In genomic region chr14:43697003-43697402, GRCh38 we compare ENCODE assay signal across 22 cellular contexts.
DNase-seq lines count a peak whose midpoint lies in the region; ATAC-seq and TF ChIP-seq lines count a peak whose summit lies in the region.
"Had no signal": no experiment of that assay in that cellular context is flagged by ENCODE, and none has a peak within 500 bp of the region (broad histone marks: within the 10 kb centered on the region; RNA-seq: fewer than 3 reads in every experiment).

No MANE protein-coding gene starts in this region.

- no peaks in the 10 kb centered on the region for H3K27me3 Mint-ChIP-seq in H9 (ENCODE audit: low read depth)
- no peaks in the 10 kb centered on the region for H3K27me3 Mint-ChIP-seq in endothelial cell (ENCODE audit: unreplicated experiment)
- H3K27me3 Mint-ChIP-seq: CD8-positive, alpha-beta memory T cell had no signal

- H4K8ac ChIP-seq in H9 (replicated peaks; ENCODE audit: insufficient read length, low read depth, low read length): no peak overlapping the region

- H3F3A ChIP-seq in Loucy (ENCODE audit: low read depth): no peaks in the 10 kb centered on the region

- no peak overlapping the region for H3K4me3 ChIP-seq in Loucy (ENCODE audit: low read length, poor library complexity, severe bottlenecking)

- TF ChIP-seq CTCF in 22Rv1 (IDR thresholded peaks at IDR 0.05): peak; percentile 23; the same call in 1 of the 2 replicates
- TF ChIP-seq CTCF in H9 (conservative IDR thresholded peaks at IDR 0.05): peak; percentile 45; the same call in 2 of the 3 replicates
- 0 out of 2 replicates have a peak, but pooled peaks have one; percentile 24 for TF ChIP-seq CTCF in Loucy (conservative IDR thresholded peaks at IDR 0.05; ENCODE audit: low read length)
- TF ChIP-seq CTCF in endothelial cell (IDR thresholded peaks at IDR 0.05; ENCODE audit: unreplicated experiment): peak; percentile 42

- no peak overlapping the region for H2BK12ac ChIP-seq in H9 (ENCODE audit: insufficient read length, low read depth, low read length)

- no peaks in the 10 kb centered on the region for H3K23me2 ChIP-seq in H9 (ENCODE audit: insufficient read length, low read depth, low read length, poor library complexity, severe bottlenecking)

- no peak for ATAC-seq in GM21423 (IDR thresholded peaks at IDR 0.05; ENCODE audit: unreplicated experiment)

- H3K9me3 ChIP-seq in H9 (ENCODE audit: control insufficient read depth, low read depth, low read length) (no peaks in the 10 kb centered on the region), Loucy (ENCODE audit: insufficient read depth, low read depth, low read length) (no peaks in the 10 kb centered on the region)

- H3K4ac ChIP-seq in H9 (ENCODE audit: low read depth, low read length): no peak overlapping the region

- H3K4me2 ChIP-seq in H9 (ENCODE audit: insufficient read depth, insufficient read length, low read length): no peak overlapping the region
- H3K4me2 ChIP-seq in Loucy (ENCODE audit: low read depth, low read length, poor library complexity, severe bottlenecking): no peak overlapping the region

- peaks cover 5 to 12% of the 10 kb centered on the region in 2 experiments; a peak in 4 of 5 replicates for H3K9me3 Mint-ChIP-seq in H9
- H3K9me3 Mint-ChIP-seq in endothelial cell (ENCODE audit: unreplicated experiment): no peaks in the 10 kb centered on the region

- H3K9ac ChIP-seq in H9 (ENCODE audit: extremely low read depth, insufficient read length, low read length) (no peak overlapping the region), Loucy (ENCODE audit: low read depth, low read length, poor library complexity, severe bottlenecking) (no peak overlapping the region)

- no peak overlapping the region for H3T11ph ChIP-seq in H9 (ENCODE audit: low read length)

- H3K79me1 ChIP-seq in H9 (ENCODE audit: insufficient read depth, low read depth, low read length, poor library complexity, severe bottlenecking): no peaks in the 10 kb centered on the region

- no peak overlapping the region for H4K5ac ChIP-seq in H9 (ENCODE audit: insufficient read length, low read depth, low read length)

- no peaks in the 10 kb centered on the region for H3K4me1 ChIP-seq in H9 (ENCODE audit: insufficient read depth, low read length)
- no peaks in the 10 kb centered on the region for H3K4me1 ChIP-seq in Loucy (ENCODE audit: insufficient read depth, low read length, poor library complexity, severe bottlenecking)

- H2AK5ac ChIP-seq in H9 (ENCODE audit: insufficient read length, low read length): no peak overlapping the region

- H3K79me2 ChIP-seq in H9 (ENCODE audit: insufficient read depth, low read length): no peaks in the 10 kb centered on the region
- H3K79me2 ChIP-seq in Loucy (ENCODE audit: insufficient read depth, low read length): no peaks in the 10 kb centered on the region

- H4K91ac ChIP-seq in H9 (ENCODE audit: insufficient read length, low read depth, low read length): no peak overlapping the region

- H3K36me3 Mint-ChIP-seq in H9 (ENCODE audit: insufficient read depth in 1 of 3, low read depth in 3 of 3) (peaks cover 3 to 10% (median 4%) of the 10 kb centered on the region in 3 experiments; a peak in 6 of 7 replicates), endothelial cell (ENCODE audit: low read depth, unreplicated experiment) (no peaks in the 10 kb centered on the region)
- H3K36me3 Mint-ChIP-seq: CD8-positive, alpha-beta memory T cell had no signal

- H3K36me3 ChIP-seq in Loucy (ENCODE audit: insufficient read depth, low read length): no peaks in the 10 kb centered on the region

- H3K27ac Mint-ChIP-seq in H9 (no peak overlapping the region), endothelial cell (ENCODE audit: unreplicated experiment) (no peak overlapping the region)
- H3K27ac Mint-ChIP-seq: CD8-positive, alpha-beta memory T cell had no signal

- no peak overlapping the region for H3K14ac ChIP-seq in H9 (ENCODE audit: insufficient read depth, low read length)

- H3K27ac ChIP-seq in 22Rv1 (no peak overlapping the region), H9 (ENCODE audit: insufficient read length, low read depth, low read length) (no peak overlapping the region)

- no peak overlapping the region for H2BK5ac ChIP-seq in H9 (ENCODE audit: insufficient read length, low read length)

- no peaks in the 10 kb centered on the region for H3K9me2 ChIP-seq in Loucy (replicated peaks; ENCODE audit: low read depth, low read length)

- no peak overlapping the region for H3K23ac ChIP-seq in H9 (ENCODE audit: insufficient read length, low read depth, low read length)

- no CpG with 5 or more reads among the region's 1 CpG for WGBS in H9 (ENCODE audit: extremely low coverage, insufficient read length, low lambda C conversion rate)

- H4K20me1 ChIP-seq in H9 (ENCODE audit: control insufficient read depth, insufficient read depth, insufficient read length) (no peaks in the 10 kb centered on the region), Loucy (ENCODE audit: insufficient read depth, low read length, poor library complexity, severe bottlenecking) (no peaks in the 10 kb centered on the region)

- H3K56ac ChIP-seq in H9 (ENCODE audit: insufficient read length, low read depth, low read length): no peak overlapping the region

- H3K4me3 Mint-ChIP-seq in H9: no peak overlapping the region
- H3K4me3 Mint-ChIP-seq in endothelial cell (ENCODE audit: unreplicated experiment): no peak overlapping the region
- H3K4me3 Mint-ChIP-seq: CD8-positive, alpha-beta memory T cell had no signal

- no peaks in the 10 kb centered on the region for H3K4me1 Mint-ChIP-seq in H9
- H3K4me1 Mint-ChIP-seq in endothelial cell (ENCODE audit: unreplicated experiment): no peaks in the 10 kb centered on the region
- H3K4me1 Mint-ChIP-seq: CD8-positive, alpha-beta memory T cell had no signal

- H3K27me3 ChIP-seq in H9 (ENCODE audit: insufficient read depth, low read length) (no peaks in the 10 kb centered on the region), Loucy (ENCODE audit: insufficient read depth, low read length, poor library complexity, severe bottlenecking) (no peaks in the 10 kb centered on the region)

- H2AFZ ChIP-seq in H9 (ENCODE audit: low read length) (no peak overlapping the region), Loucy (ENCODE audit: low read length) (no peak overlapping the region)

- H2BK20ac ChIP-seq in H9 (ENCODE audit: low read depth, low read length, poor library complexity, severe bottlenecking): no peak overlapping the region

- DNase-seq in H9 (no peak), endothelial cell (ENCODE audit: low spot score) (no peak), NCI-H446 (lab: John Stamatoyannopoulos, UW) (no peak), HCEC 1CT (no peak)
- DNase-seq: AML-193; C1 segment of cervical spinal cord; CD8-positive, alpha-beta memory T cell; DMS 273 treated with DMSO at 0.1 percent for 48 hours; DND-41; KG1; NCI-H1092 treated with DMSO at 0.1 percent for 48 hours; NCI-H1436; NCI-H187; NCI-H2171 treated with DMSO at 0.1 percent for 48 hours; NCI-H345; NCI-H524; NCI-H774; RPMI8226; SHP77 had no signal

- no peak overlapping the region for H3K18ac ChIP-seq in H9 (ENCODE audit: insufficient read length, low read depth, low read length)

- H2BK15ac ChIP-seq in H9 (ENCODE audit: low read depth, low read length): no peak overlapping the region

- H2BK120ac ChIP-seq in H9 (ENCODE audit: low read depth, low read length, poor library complexity, severe bottlenecking): no peak overlapping the region
